ENCODE assay signal across 12 cellular contexts in the genomic region with DNA sequence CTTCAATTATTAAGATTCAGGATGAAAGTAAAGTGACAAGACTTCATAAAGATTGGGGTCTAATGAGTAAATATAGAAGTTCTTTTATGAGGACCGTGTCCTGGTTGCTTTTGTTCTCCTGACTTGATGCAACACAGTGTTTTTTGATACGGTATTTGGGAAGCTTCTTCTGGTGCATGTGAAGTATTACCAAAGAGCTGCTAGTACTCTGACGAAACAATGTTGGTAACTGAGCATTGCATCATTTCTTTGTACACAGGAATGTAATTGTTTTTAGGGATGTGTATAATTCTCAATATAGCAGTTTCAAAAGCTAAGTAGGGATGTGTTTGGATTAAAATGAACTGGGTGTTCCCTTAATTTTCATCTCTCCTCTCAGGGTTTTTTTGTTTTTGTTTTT. TPM values are rescaled to one million over a fixed set of nuclear protein-coding genes. Genes with fewer than 3 reads are reported as not detected.
DNase-seq lines count a peak whose midpoint lies in the region; ATAC-seq, FAIRE-seq and TF ChIP-seq lines count a peak whose summit lies in the region.
"Had no signal": no experiment of that assay in that cellular context is flagged by ENCODE, and none has a peak within 500 bp of the region (broad histone marks: within the 10 kb centered on the region; RNA-seq: fewer than 3 reads in every experiment).

No MANE protein-coding gene starts in this region.

- H3K27ac ChIP-seq in HUES6 (ENCODE audit: low read depth, low read length) (peak overlapping the region; percentile 40; the same call in 1 of the 2 replicates), K562 (ENCODE audit: extremely low read depth, low read depth, low read length) (no peak overlapping the region), lung (ENCODE audit: low read depth in 1 of 2, low read length in 1 of 2) (no peak overlapping the region)

- no peak for TF ChIP-seq EP300 in K562 (IDR thresholded peaks at IDR 0.05; ENCODE audit: low read length)

- H3K4me3 Mint-ChIP-seq in T-helper 2 cell treated with Interferon-gamma antibody and Interleukin-4, amounts not matched to agents 5 μg/mL and 100 μg/mL, for 36 hours: no peak overlapping the region
- H3K4me3 Mint-ChIP-seq: activated naive CD8-positive, alpha-beta T cell; stimulated activated memory B cell treated with anti-CD40 and anti-IgM and Interleukin-4, amounts not matched to agents 10 μg/mL and 1 μg/mL and 100 μg/mL, for 72 hours had no signal

- H3K36me3 Mint-ChIP-seq in T-helper 2 cell treated with Interferon-gamma antibody and Interleukin-4, amounts not matched to agents 5 μg/mL and 100 μg/mL, for 36 hours (ENCODE audit: low read depth): peaks cover 79% of the 10 kb centered on the region

- no peak for TF ChIP-seq POLR2A in K562 (conservative IDR thresholded peaks at IDR 0.05)

- no peaks in the 10 kb centered on the region for H3K27me3 Mint-ChIP-seq in T-helper 2 cell treated with Interferon-gamma antibody and Interleukin-4, amounts not matched to agents 5 μg/mL and 100 μg/mL, for 36 hours (ENCODE audit: low read depth)
- H3K27me3 Mint-ChIP-seq: activated naive CD8-positive, alpha-beta T cell; stimulated activated memory B cell treated with anti-CD40 and anti-IgM and Interleukin-4, amounts not matched to agents 10 μg/mL and 1 μg/mL and 100 μg/mL, for 72 hours had no signal

- intact Hi-C loops in K562 (cut with micrococcal nuclease): no loop called here

- H4K20me1 ChIP-seq in K562 (replicated peaks; ENCODE audit: control insufficient read depth, insufficient read depth, low read length): 0 out of 2 replicates have a peak, but pooled peaks cover 6% of the 10 kb centered on the region

- 81% methylated on average over 3 of the region's 3 CpGs for WGBS in K562 (ENCODE audit: insufficient coverage, low coverage, missing lambda C conversion rate)
- 31 to 53% methylated on average over 3 of the region's 3 CpGs for WGBS in lung, 2 donors

- H3K27ac Mint-ChIP-seq in T-helper 2 cell treated with Interferon-gamma antibody and Interleukin-4, amounts not matched to agents 5 μg/mL and 100 μg/mL, for 36 hours: peak overlapping the region; percentile 60
- H3K27ac Mint-ChIP-seq: stimulated activated memory B cell treated with anti-CD40 and anti-IgM and Interleukin-4, amounts not matched to agents 10 μg/mL and 1 μg/mL and 100 μg/mL, for 72 hours had no signal

- DNase-seq in T-helper 2 cell treated with Interferon-gamma antibody and Interleukin-4, amounts not matched to agents 5 μg/mL and 100 μg/mL, for 36 hours (ENCODE audit: low spot score): no peak
- no peak for DNase-seq in T-helper 2 cell
- DNase-seq in K562 (ENCODE audit: extremely low read depth in 1 of 4, low spot score in 3 of 4): no peak
- DNase-seq in lung (ENCODE audit: low spot score): no peak
- no peak for DNase-seq in stimulated activated CD4-positive, alpha-beta T cell treated with anti-CD3 and anti-CD28 coated beads, Interleukin-2, amount 100 ng/mL, for 48 hours
- DNase-seq in NCI-H446 (lab: John Stamatoyannopoulos, UW): no peak
- DNase-seq: activated CD4-positive, CD25-positive, alpha-beta regulatory T cell had no signal

- no peaks in the 10 kb centered on the region for H3K9me1 ChIP-seq in K562 (ENCODE audit: control insufficient read depth, insufficient read depth, low read length)

- H3K4me3 ChIP-seq in HUES6 (ENCODE audit: low read depth, low read length): no peak overlapping the region
- H3K4me3 ChIP-seq in K562: no peak overlapping the region
- H3K4me3 ChIP-seq in lung: no peak overlapping the region

- H3K4me1 Mint-ChIP-seq in T-helper 2 cell treated with Interferon-gamma antibody and Interleukin-4, amounts not matched to agents 5 μg/mL and 100 μg/mL, for 36 hours (ENCODE audit: low read depth): peaks cover 27% of the 10 kb centered on the region

- no peaks in the 10 kb centered on the region for H3K9me3 ChIP-seq in HUES6 (ENCODE audit: control insufficient read depth, insufficient read depth, low read depth, low read length)
- H3K9me3 ChIP-seq in K562 (replicated peaks; ENCODE audit: control insufficient read depth, insufficient read depth, low read depth, low read length): no peaks in the 10 kb centered on the region
- no peaks in the 10 kb centered on the region for H3K9me3 ChIP-seq in lung (ENCODE audit: control insufficient read depth in 2 of 2, insufficient read depth in 1 of 2, low read length in 1 of 2)

- no peak for TF ChIP-seq RAD21 in K562 (CRISPR knock-in tag; conservative IDR thresholded peaks at IDR 0.05 in 1 of 2, IDR thresholded peaks at IDR 0.05 in 1 of 2)

- no peak overlapping the region for H3K9ac ChIP-seq in HUES6 (ENCODE audit: low read length)
- no peak overlapping the region for H3K9ac ChIP-seq in K562 (ENCODE audit: insufficient read depth in 1 of 2, low read depth in 2 of 2, low read length in 2 of 2)

- H3K36me3 ChIP-seq in HUES6 (ENCODE audit: control insufficient read depth, insufficient read depth, low read length) (peaks cover 95% of the 10 kb centered on the region), K562 (ENCODE audit: control insufficient read depth, insufficient read depth, low read length) (peaks cover 96% of the 10 kb centered on the region), lung (ENCODE audit: control insufficient read depth in 2 of 2, insufficient read depth in 2 of 2, low read length in 2 of 2) (peaks cover 42 to 48% of the 10 kb centered on the region in 2 donors)

- POLR2A ChIA-PET in K562 (lab: Yijun Ruan, JAX): interaction anchor here (1.1 to 5.4 kb wide), 5 partner anchors 9 to 15 kb away, joined by 5 to 35 read pairs (median 7); a partner anchor contains a TSS

- H3K27me3 ChIP-seq in HUES6 (ENCODE audit: control insufficient read depth, insufficient read depth, low read length) (no peaks in the 10 kb centered on the region), K562 (ENCODE audit: control insufficient read depth in 2 of 2, insufficient read depth in 2 of 2, low read length in 2 of 2) (no peaks in the 10 kb centered on the region), lung (ENCODE audit: control insufficient read depth, insufficient read depth) (no peaks in the 10 kb centered on the region)

- CTCF ChIA-PET in K562 (lab: Yijun Ruan, JAX; ENCODE audit: low intra/inter-chr PET ratio): no interaction called here

- no peak overlapping the region for H3K4me2 ChIP-seq in K562 (ENCODE audit: insufficient read depth, low read length)

- TF ChIP-seq CTCF in K562 (IDR thresholded peaks at IDR 0.05 in 2 of 3, conservative IDR thresholded peaks at IDR 0.05 in 1 of 3; ENCODE audit: insufficient read depth in 2 of 3, low read depth in 1 of 3, low read length in 3 of 3): no peak
- no peak for TF ChIP-seq CTCF in lung (IDR thresholded peaks at IDR 0.05; ENCODE audit: control extremely low read depth, extremely low read depth)

- in situ Hi-C loops in K562 (cut with MboI): no loop called here

- FAIRE-seq in K562 (lab: Jason Lieb, UNC): no peak
- FAIRE-seq: keratinocyte had no signal

- BruUV-seq in K562 (replicated peaks; lab: Mats Ljungman, UMichigan): no TSS peak

- H3K79me2 ChIP-seq in K562 (ENCODE audit: control insufficient read depth, insufficient read depth, low read length): peaks cover 19% of the 10 kb centered on the region; the same call in 2 of the 3 replicates

- H3K4me1 ChIP-seq in HUES6 (ENCODE audit: control insufficient read depth, insufficient read depth, low read length) (peaks cover 7% of the 10 kb centered on the region; the same call in 1 of the 2 replicates), K562 (replicated peaks in 1 of 2; ENCODE audit: control insufficient read depth in 2 of 2, insufficient read depth in 2 of 2, low read length in 2 of 2) (no peaks in the 10 kb centered on the region), lung (ENCODE audit: control insufficient read depth in 2 of 2, insufficient read depth in 2 of 2, low read length in 2 of 2) (peaks cover 0 to 1% of the 10 kb centered on the region in 2 donors)

- ATAC-seq in K562 (no peak), lung (ENCODE audit: insufficient read depth, low FRiP score) (peak; percentile 12), HG03139 (IDR thresholded peaks at IDR 0.05; ENCODE audit: unreplicated experiment) (no peak)
- ATAC-seq: stimulated activated memory B cell treated with anti-CD40 and anti-IgM and Interleukin-4, amounts not matched to agents 10 μg/mL and 1 μg/mL and 100 μg/mL, for 72 hours had no signal

- H3K9me3 Mint-ChIP-seq in T-helper 2 cell treated with Interferon-gamma antibody and Interleukin-4, amounts not matched to agents 5 μg/mL and 100 μg/mL, for 36 hours: no peaks in the 10 kb centered on the region
- H3K9me3 Mint-ChIP-seq: stimulated activated memory B cell treated with anti-CD40 and anti-IgM and Interleukin-4, amounts not matched to agents 10 μg/mL and 1 μg/mL and 100 μg/mL, for 72 hours had no signal

- no peak overlapping the region for H2AFZ ChIP-seq in K562 (ENCODE audit: low read depth, low read length)

RNA-seq across cellular contexts. Expression of a gene that starts 15.9 kb away (rescaled TPM):
- 346 and 425 TPM in 2 replicates for total RNA-seq in K562 (2011; cell fraction: chromatin; rRNA removed; ENCODE audit: low replicate concordance)
- total RNA-seq in K562 (2011; cell fraction: nucleolus; rRNA removed): 99.4 and 109 TPM in 2 replicates
- total RNA-seq in K562 (2011; cell fraction: nucleoplasm; rRNA removed): 177 and 202 TPM in 2 replicates
- total RNA-seq in K562 (2014; rRNA removed) (271 and 293 TPM in 2 replicates), K562 (2014; rRNA removed; fragmentation: Illumina TruSeq; extraction: Trizol) (396 and 433 TPM in 2 replicates), K562 (2015; rRNA removed; fragmentation: Illumina TruSeq; extraction: Trizol) (339 and 354 TPM in 2 replicates), K562 (2021) (591 and 622 TPM in 2 replicates), lung (100 to 1,000 TPM; 205 to 258 TPM)
- polyA plus RNA-seq in K562 (2011; rRNA removed) (331 and 369 TPM in 2 replicates), K562 (2014; fragmentation: Illumina TruSeq; extraction: Trizol) (515 and 528 TPM in 2 replicates), K562 (2014; fragmentation: Nextera tagmentation; extraction: Ambion mirVana) (100 to 1,000 TPM; 154 to 176 TPM), K562 (2014; rRNA removed) (271 and 316 TPM in 2 replicates), lung (100 to 1,000 TPM in 1 of 2 donors, 10 to 100 TPM in 1; 40.1 to 112 TPM)
- 220 and 227 TPM in 2 replicates for polyA plus RNA-seq in K562 (2011; cell fraction: cytosol; rRNA removed)
- 164 and 211 TPM in 2 replicates for polyA plus RNA-seq in K562 (2011; cell fraction: nucleus; rRNA removed)
- polyA plus RNA-seq in K562 (2012): 290 and 376 TPM in 2 replicates
- 493 and 515 TPM in 2 replicates for polyA minus RNA-seq in K562 (2011; rRNA and poly(A)+ RNA removed)
- 213 and 271 TPM in 2 replicates for polyA minus RNA-seq in K562 (2011; cell fraction: cytosol; rRNA and poly(A)+ RNA removed)
- polyA minus RNA-seq in K562 (2011; cell fraction: nucleus; rRNA and poly(A)+ RNA removed): 42.3 and 74.8 TPM in 2 replicates

RNA-seq across cellular contexts. Expression of a gene that starts 28.3 kb away (rescaled TPM):
- total RNA-seq in K562 (2011; cell fraction: chromatin; rRNA removed; ENCODE audit: low replicate concordance): 12.3 and 22.7 TPM in 2 replicates
- total RNA-seq in K562 (2011; cell fraction: nucleolus; rRNA removed): 11.2 and 11.4 TPM in 2 replicates
- 9.2 and 10.6 TPM in 2 replicates for total RNA-seq in K562 (2011; cell fraction: nucleoplasm; rRNA removed)
- 10.6 and 14.7 TPM in 2 replicates for total RNA-seq in K562 (2014; rRNA removed)
- 3.7 and 4.4 TPM in 2 replicates for total RNA-seq in K562 (2014; rRNA removed; fragmentation: Illumina TruSeq; extraction: Trizol)
- 4.7 and 5.1 TPM in 2 replicates for total RNA-seq in K562 (2015; rRNA removed; fragmentation: Illumina TruSeq; extraction: Trizol)
- total RNA-seq in K562 (2021): 12.5 and 15.6 TPM in 2 replicates
- 7.2 and 8.7 TPM in 2 replicates for polyA plus RNA-seq in K562 (2011; rRNA removed)
- 4.8 and 9.7 TPM in 2 replicates for polyA plus RNA-seq in K562 (2011; cell fraction: cytosol; rRNA removed)
- polyA plus RNA-seq in K562 (2011; cell fraction: nucleus; rRNA removed): 23.1 and 27.9 TPM in 2 replicates
- 10.5 and 13.8 TPM in 2 replicates for polyA plus RNA-seq in K562 (2012)
- polyA plus RNA-seq in K562 (2014; fragmentation: Illumina TruSeq; extraction: Trizol): 6.8 and 11.4 TPM in 2 replicates
- polyA plus RNA-seq in K562 (2014; fragmentation: Nextera tagmentation; extraction: Ambion mirVana): under 1 TPM; 0.03 to 0.08 TPM
- 12.9 and 13.0 TPM in 2 replicates for polyA plus RNA-seq in K562 (2014; rRNA removed)
- polyA minus RNA-seq in K562 (2011; rRNA and poly(A)+ RNA removed): 5.9 and 7.0 TPM in 2 replicates
- polyA minus RNA-seq in K562 (2011; cell fraction: cytosol; rRNA and poly(A)+ RNA removed): 5.4 and 7.0 TPM in 2 replicates
- 2.6 and 3.9 TPM in 2 replicates for polyA minus RNA-seq in K562 (2011; cell fraction: nucleus; rRNA and poly(A)+ RNA removed)
- total RNA-seq in lung: 10 to 100 TPM in 1 of 2 donors, 1 to 10 TPM in 1; 9.0 to 12.1 TPM
- polyA plus RNA-seq in lung: 10 to 100 TPM; 12.2 to 14.0 TPM
